ENCODE assay signal across 9 cellular contexts in the genomic region with DNA sequence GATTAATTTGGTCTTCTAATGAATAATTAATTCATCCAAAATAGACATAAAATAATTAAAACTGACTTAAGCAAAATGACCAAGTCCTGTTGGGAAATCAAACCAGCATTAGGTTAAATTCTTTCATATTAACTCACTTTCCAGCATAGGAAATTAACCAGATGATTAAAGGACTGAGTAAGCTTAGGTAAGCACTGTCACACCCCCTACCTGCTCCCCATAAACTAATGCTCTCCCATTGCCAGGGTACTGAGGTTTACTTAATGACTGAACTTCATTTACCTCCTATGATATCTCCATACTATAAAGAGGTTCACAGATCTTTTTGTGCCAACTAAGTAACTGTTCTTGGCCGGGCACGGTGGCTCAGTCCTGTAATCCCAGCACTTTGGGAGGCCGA. TPM values are rescaled to one million over a fixed set of nuclear protein-coding genes. Genes with fewer than 3 reads are reported as not detected.
"Had no signal": no experiment of that assay in that cellular context is flagged by ENCODE, and none has a peak within 500 bp of the region (broad histone marks: within the 10 kb centered on the region; RNA-seq: fewer than 3 reads in every experiment).

No MANE protein-coding gene starts in this region.

- FAIRE-seq: HTR-8/SVneo, K562 had no signal

- H3K9me3 ChIP-seq: HAP-1 had no signal

- DNase-seq: GM23248, GOT3, H7, HFFc6, IMR-90 had no signal

- H3K4me3 ChIP-seq: GM23248, HAP-1, K562 had no signal

- H3K27ac Mint-ChIP-seq: HFFc6 had no signal

- H3K4me1 ChIP-seq: HAP-1 had no signal

- H3K4me3 Mint-ChIP-seq: HFFc6 had no signal

- H3K9ac ChIP-seq: GM23248 had no signal

- H3K27ac ChIP-seq: GM23248 had no signal

- H2AFZ ChIP-seq: GM23248 had no signal

- ATAC-seq: HCT116, K562 had no signal

RNA-seq across cellular contexts. Expression of a gene that starts 13.7 kb away (rescaled TPM):
- total RNA-seq: GM23248, HFFc6, IMR-90 had no signal
- polyA plus RNA-seq: GM23248, IMR-90 had no signal

RNA-seq across cellular contexts. Expression of a gene that starts 46.0 kb away (rescaled TPM):
- total RNA-seq: GM23248, HFFc6 had no signal
- polyA plus RNA-seq: GM23248 had no signal
